8 cellular contexts compared by ENCODE assay signal in the genomic region with DNA sequence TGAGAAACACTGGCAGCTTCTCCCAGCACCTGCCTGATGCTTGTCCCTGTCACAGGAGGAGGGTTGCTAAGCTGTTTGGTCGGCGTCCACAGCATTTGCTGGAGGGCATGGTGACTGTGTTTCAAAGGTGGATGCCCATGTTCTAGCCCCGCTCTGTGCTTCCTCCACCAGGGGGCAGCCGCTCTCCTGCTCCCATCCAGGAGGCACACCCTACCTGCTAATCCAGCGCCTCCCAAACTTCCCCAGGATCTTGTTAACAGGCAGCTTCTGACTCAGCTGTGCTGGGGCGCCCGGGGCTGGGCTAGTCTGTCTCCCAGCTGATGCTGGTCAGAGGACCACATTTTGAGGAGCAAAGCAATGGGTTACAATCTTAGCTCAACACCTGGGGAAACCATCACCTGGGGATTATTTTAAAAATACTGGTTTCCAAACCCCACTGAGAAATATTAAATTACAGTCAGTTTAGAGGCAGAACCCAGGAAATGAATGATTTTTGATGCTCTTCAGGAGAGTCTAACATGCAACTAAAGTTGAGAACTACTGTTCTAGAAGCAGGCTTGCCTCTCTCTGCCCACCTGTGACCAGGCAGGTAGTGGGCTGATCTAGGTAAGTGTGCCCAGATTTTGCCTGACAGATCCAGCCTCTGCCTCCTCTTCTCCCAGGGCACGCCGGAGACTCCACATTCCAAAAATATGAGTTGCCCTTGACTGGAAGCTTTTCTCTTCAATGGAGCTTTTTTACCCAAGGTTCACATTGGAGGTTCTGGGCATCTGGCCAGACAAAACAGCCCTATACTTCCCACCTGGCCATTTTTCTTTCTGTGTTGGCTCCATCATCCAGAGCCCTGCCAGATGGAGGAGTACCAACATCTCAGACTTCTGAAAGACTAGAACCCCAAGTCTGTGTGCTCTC.
DNase-seq lines count a peak whose midpoint lies in the region; ATAC-seq and TF ChIP-seq lines count a peak whose summit lies in the region.

No MANE protein-coding gene starts in this region.

- peak; percentile 60 for TF ChIP-seq CTCF in AG09319 (IDR thresholded peaks at IDR 0.05; ENCODE audit: low read depth, low read length)

- ATAC-seq in HG02798 (IDR thresholded peaks at IDR 0.05; ENCODE audit: poor library complexity, unreplicated experiment) (no peak), HG02642 (IDR thresholded peaks at IDR 0.05; ENCODE audit: poor library complexity, unreplicated experiment) (no peak)

- peak; percentile 3 for DNase-seq in AG09319 (ENCODE audit: extremely low read depth, low read depth)
- peak; percentile 32 for DNase-seq in GM19238 (ENCODE audit: insufficient read length, low spot score)
- peak; percentile 65 for DNase-seq in NCI-H526 treated with DMSO at 0.1 percent for 48 hours (lab: John Stamatoyannopoulos, UW)
- DNase-seq in activated T-cell treated with anti-CD3 and anti-CD28 coated beads, Interleukin-2, amount 50 U/mL, for 48 hours, result peak; percentile 48 to 55
- peak; percentile 90 for DNase-seq in iPS-NIHi11 (ENCODE audit: low spot score)
- DNase-seq in stimulated activated CD8-positive, alpha-beta memory T cell treated with anti-CD3 and anti-CD28 coated beads, Interleukin-15, amount 100 ng/mL, for 48 hours (ENCODE audit: low read depth in 2 of 2), result peak; percentile 14 to 28

Comparison
In these comparisons a context has a peak if more than half of its experiments do, and no peak if none do; other contexts are left out.
1. DNase-seq: peak in every context shown above with its lines; median percentile 90 in iPS-NIHi11; 65 in NCI-H526 treated with DMSO at 0.1 percent for 48 hours; 52 in activated T-cell treated with anti-CD3 and anti-CD28 coated beads, Interleukin-2, amount 50 U/mL, for 48 hours; 32 in GM19238; 21 in stimulated activated CD8-positive, alpha-beta memory T cell treated with anti-CD3 and anti-CD28 coated beads, Interleukin-15, amount 100 ng/mL, for 48 hours; 3 in AG09319.